In the genomic region with DNA sequence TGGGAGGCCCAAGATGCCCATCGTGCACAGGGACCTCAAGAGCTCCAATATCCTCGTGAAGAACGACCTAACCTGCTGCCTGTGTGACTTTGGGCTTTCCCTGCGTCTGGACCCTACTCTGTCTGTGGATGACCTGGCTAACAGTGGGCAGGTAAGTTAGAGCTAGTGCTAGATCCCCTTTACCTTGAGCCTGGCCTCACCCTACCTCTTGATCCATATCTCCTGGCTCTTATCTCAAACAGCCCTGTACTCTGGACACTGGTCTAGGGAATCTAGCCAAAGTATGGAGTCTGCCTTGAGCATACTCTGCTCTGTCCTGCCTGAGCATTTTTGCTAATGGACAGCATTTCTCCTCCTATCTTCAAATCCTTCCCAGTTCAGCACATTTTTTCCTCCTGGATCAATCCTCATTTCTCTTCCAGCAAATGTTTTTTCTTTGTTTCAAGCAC, we compare ENCODE assay signal across 13 cellular contexts.
DNase-seq lines count a peak whose midpoint lies in the region; ATAC-seq and TF ChIP-seq lines count a peak whose summit lies in the region.
"Had no signal": no experiment of that assay in that cellular context is flagged by ENCODE, and none has a peak within 500 bp of the region (broad histone marks: within the 10 kb centered on the region; RNA-seq: fewer than 3 reads in every experiment).

No MANE protein-coding gene starts in this region.

- H3K4me1 ChIP-seq in gastroesophageal sphincter, result peaks cover 21 to 67% (median 27%) of the 10 kb centered on the region in 3 donors
- peaks cover 15 to 50% of the 10 kb centered on the region in 2 donors for H3K4me1 ChIP-seq in adrenal gland (replicated peaks in 1 of 2)

- H3K27me3 ChIP-seq in gastroesophageal sphincter (no peaks in the 10 kb centered on the region), adrenal gland (no peaks in the 10 kb centered on the region)

- POLR2A ChIA-PET in activated B cell treated with CpG ODN at 0.5 μM for 24 hours (lab: Charles Lee), result interaction anchor here (1.5 kb wide), 1 partner anchor 56 kb away, joined by 3 read pairs; no protein-coding TSS in a partner anchor

- no peak for ATAC-seq in activated B cell treated with CpG ODN at 0.5 μM for 24 hours (ENCODE audit: low read depth)
- no peak for ATAC-seq in gastroesophageal sphincter
- peak; percentile 19 for ATAC-seq in stimulated activated effector memory CD8-positive, alpha-beta T cell treated with anti-CD3 and anti-CD28 coated beads, Interleukin-12 subunit alpha, Interleukin-12 subunit beta, amount 100 ng/mL, for 72 hours
- ATAC-seq in HG03139 (IDR thresholded peaks at IDR 0.05; ENCODE audit: unreplicated experiment), result no peak
- ATAC-seq: HCT116, WTC11 had no signal

- DNase-seq in activated CD4-positive, alpha-beta T cell treated with anti-CD3 and anti-CD28 coated beads, Interleukin-2, amount 10 ng/mL, durations not matched to agents 24 days and 14 days, result no peak
- no peak for DNase-seq in activated CD4-positive, alpha-beta T cell treated with anti-CD3 and anti-CD28 coated beads for 48 hours
- DNase-seq in activated B cell treated with CpG ODN at 0.5 μM for 24 hours, result no peak
- DNase-seq in stimulated activated effector memory CD8-positive, alpha-beta T cell treated with anti-CD3 and anti-CD28 coated beads, Interleukin-12 subunit alpha, Interleukin-12 subunit beta, amount 100 ng/mL, for 72 hours (ENCODE audit: low spot score in 2 of 2), result no peak
- DNase-seq in adrenal gland, result no peak
- DNase-seq in NCI-H510A (lab: John Stamatoyannopoulos, UW), result no peak
- DNase-seq: retina; stimulated activated CD4-positive, alpha-beta T cell treated with anti-CD3 and anti-CD28 coated beads, Interleukin-4, amount 100 ng/mL, for 1 hour had no signal

- H3K36me3 ChIP-seq in gastroesophageal sphincter (peaks cover 0 to 90% of the 10 kb centered on the region in 2 donors), adrenal gland (replicated peaks in 1 of 2) (peaks cover 0 to 45% of the 10 kb centered on the region in 2 donors)

- no peak for TF ChIP-seq CTCF in activated B cell treated with CpG ODN at 0.5 μM for 24 hours (IDR thresholded peaks at IDR 0.05)
- TF ChIP-seq CTCF in gastroesophageal sphincter (IDR thresholded peaks at IDR 0.05), result no peak
- TF ChIP-seq CTCF in adrenal gland (IDR thresholded peaks at IDR 0.05), result no peak

- WGBS in gastroesophageal sphincter (ENCODE audit: low coverage in 1 of 2), 2 donors, result 92% methylated on average over 2 of the region's 4 CpGs; no CpG with 5 or more reads in 1 of the 2 donors
- 95 to 97% (median 95%) methylated on average over 3 to 4 of the region's 4 CpGs for WGBS in adrenal gland, 4 donors

- H3K4me3 ChIP-seq in gastroesophageal sphincter (no peak overlapping the region), adrenal gland (no peak overlapping the region)
- H3K4me3 ChIP-seq: SK-N-MC had no signal

- intact Hi-C loops in activated CD4-positive, alpha-beta T cell treated with anti-CD3 and anti-CD28 coated beads, Interleukin-2, amount 10 ng/mL, durations not matched to agents 24 days and 14 days (cut with micrococcal nuclease), result loop anchor here (5.0 kb wide), 1 partner anchor 325 kb away; no protein-coding TSS in a partner anchor
- intact Hi-C loops in activated B cell treated with CpG ODN at 0.5 μM for 24 hours (cut with micrococcal nuclease), result no loop called here
- intact Hi-C loops in adrenal gland (cut with DNase I), result no loop called here

- peaks cover 81% of the 10 kb centered on the region for H3K4me1 Mint-ChIP-seq in activated CD4-positive, alpha-beta T cell treated with anti-CD3 and anti-CD28 coated beads, Interleukin-2, amount 10 ng/mL, durations not matched to agents 24 days and 14 days
- H3K4me1 Mint-ChIP-seq in activated B cell treated with CpG ODN at 0.5 μM for 24 hours, result peaks cover 95% of the 10 kb centered on the region
- peaks cover 74% of the 10 kb centered on the region for H3K4me1 Mint-ChIP-seq in stimulated activated effector memory CD8-positive, alpha-beta T cell treated with anti-CD3 and anti-CD28 coated beads, Interleukin-12 subunit alpha, Interleukin-12 subunit beta, amount 100 ng/mL, for 72 hours

- TF ChIP-seq EP300 in gastroesophageal sphincter (IDR thresholded peaks at IDR 0.05), result no peak

- no peaks in the 10 kb centered on the region for H3K27me3 Mint-ChIP-seq in activated CD4-positive, alpha-beta T cell treated with anti-CD3 and anti-CD28 coated beads, Interleukin-2, amount 10 ng/mL, durations not matched to agents 24 days and 14 days
- H3K27me3 Mint-ChIP-seq in activated B cell treated with CpG ODN at 0.5 μM for 24 hours, result no peaks in the 10 kb centered on the region

- H3K27ac Mint-ChIP-seq in activated CD4-positive, alpha-beta T cell treated with anti-CD3 and anti-CD28 coated beads, Interleukin-2, amount 10 ng/mL, durations not matched to agents 24 days and 14 days, result peak overlapping the region; percentile 58
- H3K27ac Mint-ChIP-seq in activated B cell treated with CpG ODN at 0.5 μM for 24 hours, result peak overlapping the region; percentile 70
- peak overlapping the region; percentile 26 for H3K27ac Mint-ChIP-seq in stimulated activated effector memory CD8-positive, alpha-beta T cell treated with anti-CD3 and anti-CD28 coated beads, Interleukin-12 subunit alpha, Interleukin-12 subunit beta, amount 100 ng/mL, for 72 hours
- H3K27ac Mint-ChIP-seq: WTC11 had no signal

- H3K27ac ChIP-seq in gastroesophageal sphincter (peak overlapping the region; percentile 52 to 69 (median 62)), adrenal gland (peak overlapping the region in 2 of 5 donors; percentile 7 to 55)
- H3K27ac ChIP-seq: SK-N-MC had no signal

- H3K9me3 ChIP-seq in gastroesophageal sphincter (no peaks in the 10 kb centered on the region), adrenal gland (replicated peaks in 1 of 3) (no peaks in the 10 kb centered on the region)

- no peak for TF ChIP-seq POLR2A in gastroesophageal sphincter (IDR thresholded peaks at IDR 0.05)
- no peak for TF ChIP-seq POLR2A in adrenal gland (IDR thresholded peaks at IDR 0.05)

- peaks cover under 1% of the 10 kb centered on the region for H3K9me3 Mint-ChIP-seq in activated CD4-positive, alpha-beta T cell treated with anti-CD3 and anti-CD28 coated beads, Interleukin-2, amount 10 ng/mL, durations not matched to agents 24 days and 14 days
- H3K9me3 Mint-ChIP-seq in activated B cell treated with CpG ODN at 0.5 μM for 24 hours, result peaks cover 6% of the 10 kb centered on the region
- no peaks in the 10 kb centered on the region for H3K9me3 Mint-ChIP-seq in stimulated activated effector memory CD8-positive, alpha-beta T cell treated with anti-CD3 and anti-CD28 coated beads, Interleukin-12 subunit alpha, Interleukin-12 subunit beta, amount 100 ng/mL, for 72 hours
- H3K9me3 Mint-ChIP-seq: WTC11 had no signal

- H3K4me3 Mint-ChIP-seq in activated CD4-positive, alpha-beta T cell treated with anti-CD3 and anti-CD28 coated beads, Interleukin-2, amount 10 ng/mL, durations not matched to agents 24 days and 14 days, result peak overlapping the region; percentile 64
- H3K4me3 Mint-ChIP-seq in activated B cell treated with CpG ODN at 0.5 μM for 24 hours, result no peak overlapping the region
- no peak overlapping the region for H3K4me3 Mint-ChIP-seq in stimulated activated effector memory CD8-positive, alpha-beta T cell treated with anti-CD3 and anti-CD28 coated beads, Interleukin-12 subunit alpha, Interleukin-12 subunit beta, amount 100 ng/mL, for 72 hours
- H3K4me3 Mint-ChIP-seq: WTC11 had no signal

- CTCF ChIA-PET in activated B cell treated with CpG ODN at 0.5 μM for 24 hours (lab: Charles Lee), result no interaction called here

- peaks cover 91% of the 10 kb centered on the region for H3K36me3 Mint-ChIP-seq in activated CD4-positive, alpha-beta T cell treated with anti-CD3 and anti-CD28 coated beads, Interleukin-2, amount 10 ng/mL, durations not matched to agents 24 days and 14 days (ENCODE audit: low read depth)
- peaks cover 95% of the 10 kb centered on the region for H3K36me3 Mint-ChIP-seq in activated B cell treated with CpG ODN at 0.5 μM for 24 hours (ENCODE audit: low read depth)
- peaks cover 100% of the 10 kb centered on the region for H3K36me3 Mint-ChIP-seq in stimulated activated effector memory CD8-positive, alpha-beta T cell treated with anti-CD3 and anti-CD28 coated beads, Interleukin-12 subunit alpha, Interleukin-12 subunit beta, amount 100 ng/mL, for 72 hours
